Comparison of ENCODE assay signal across 27 cellular contexts in genomic region chr14:102752239-102752847, GRCh38.
"Had no signal": no experiment of that assay in that cellular context is flagged by ENCODE, and none has a peak within 500 bp of the region (broad histone marks: within the 10 kb centered on the region; RNA-seq: fewer than 3 reads in every experiment).

No MANE protein-coding gene starts in this region.

- H3K4me1 Mint-ChIP-seq: natural killer cell had no signal

- H3K36me3 ChIP-seq: left ventricle myocardium inferior, neural progenitor cell, pancreas, prostate gland, sigmoid colon, thyroid gland, transverse colon, vagina had no signal

- H3K4me3 Mint-ChIP-seq: mesothelial cell of epicardium; natural killer cell; nephron progenitor cell; neural progenitor cell; stimulated activated memory B cell treated with anti-CD40 and anti-IgM and Interleukin-4, amounts not matched to agents 10 μg/mL and 1 μg/mL and 100 μg/mL, for 72 hours had no signal

- H3K27ac Mint-ChIP-seq: mesothelial cell of epicardium, natural killer cell, nephron progenitor cell had no signal

- ATAC-seq: natural killer cell; pancreas; right cardiac atrium; stimulated activated memory B cell treated with anti-CD40 and anti-IgM and Interleukin-4, amounts not matched to agents 10 μg/mL and 1 μg/mL and 100 μg/mL, for 72 hours; stimulated activated naive CD8-positive, alpha-beta T cell treated with anti-CD3 and anti-CD28 coated beads, Interleukin-15, Interleukin-2, amounts not matched to agents 100 U/mL and 50 U/mL, for 24 hours had no signal

- H3K4me2 ChIP-seq: hepatocyte, neural progenitor cell had no signal

- FAIRE-seq: pancreas, small intestine had no signal

- H3K4me3 ChIP-seq: hepatocyte, left ventricle myocardium inferior, lung, neural progenitor cell, pancreas, prostate gland, sigmoid colon, spleen, stomach, testis, thyroid gland, transverse colon, upper lobe of left lung, vagina had no signal

- H3K27me3 ChIP-seq: hepatocyte, neural progenitor cell, pancreas, sigmoid colon, spleen, stomach, testis, thyroid gland, transverse colon, upper lobe of left lung, vagina had no signal

- H3K4me1 ChIP-seq: left ventricle myocardium inferior, pancreas, prostate gland, sigmoid colon, stomach, testis, thyroid gland, transverse colon, upper lobe of left lung, vagina had no signal

- DNase-seq: islet precursor cell; left ventricle myocardium inferior; mesendoderm; naive B cell; natural killer cell; nephron progenitor cell; posterior cingulate gyrus; retina; right cardiac atrium; sigmoid colon; small intestine; spleen; stimulated activated CD4-positive, alpha-beta T cell treated with anti-CD3 and anti-CD28 coated beads, Interleukin-4, amount 100 ng/mL, for 24 hours; stimulated activated naive CD8-positive, alpha-beta T cell treated with anti-CD3 and anti-CD28 coated beads, Interleukin-15, Interleukin-2, amounts not matched to agents 100 U/mL and 50 U/mL, for 24 hours; stomach; testis; thyroid gland; transverse colon had no signal

- H3K9me3 Mint-ChIP-seq: mesothelial cell of epicardium; naive B cell; natural killer cell; nephron progenitor cell; neural progenitor cell; stimulated activated memory B cell treated with anti-CD40 and anti-IgM and Interleukin-4, amounts not matched to agents 10 μg/mL and 1 μg/mL and 100 μg/mL, for 72 hours had no signal

- H3K36me3 Mint-ChIP-seq: mesothelial cell of epicardium; naive B cell; natural killer cell; stimulated activated memory B cell treated with anti-CD40 and anti-IgM and Interleukin-4, amounts not matched to agents 10 μg/mL and 1 μg/mL and 100 μg/mL, for 72 hours had no signal

- H3K9ac ChIP-seq: neural progenitor cell had no signal

- H3K79me2 ChIP-seq: hepatocyte had no signal

- H3K9me3 ChIP-seq: left ventricle myocardium inferior, pancreas, prostate gland, sigmoid colon, spleen, stomach, testis, thyroid gland, transverse colon, upper lobe of left lung, vagina had no signal

- H3K27ac ChIP-seq: hepatocyte, left ventricle myocardium inferior, neural progenitor cell, pancreas, prostate gland, sigmoid colon, spleen, stomach, testis, thyroid gland, transverse colon, upper lobe of left lung, vagina had no signal

- H2AFZ ChIP-seq: hepatocyte, neural progenitor cell had no signal
